24 cellular contexts compared by ENCODE assay signal in genomic region chr12:84542289-84542688, GRCh38.
DNase-seq lines count a peak whose midpoint lies in the region; ATAC-seq lines count a peak whose summit lies in the region.
"Had no signal": no experiment of that assay in that cellular context is flagged by ENCODE, and none has a peak within 500 bp of the region (broad histone marks: within the 10 kb centered on the region; RNA-seq: fewer than 3 reads in every experiment).

No MANE protein-coding gene starts in this region.

- H3K27ac Mint-ChIP-seq in activated naive CD4-positive, alpha-beta T cell treated with anti-CD3 and anti-CD28 coated beads, Interleukin-2, amount 50 U/mL, for 24 hours: peak overlapping the region; percentile 47
- no peak overlapping the region for H3K27ac Mint-ChIP-seq in activated naive CD4-positive, alpha-beta T cell treated with anti-CD3 and anti-CD28 coated beads, Interleukin-2, amount 50 U/mL, for 72 hours
- H3K27ac Mint-ChIP-seq: CD4-positive, alpha-beta memory T cell; HFFc6 had no signal

- H3K27me3 ChIP-seq in adipocyte (replicated peaks; ENCODE audit: control insufficient read depth, insufficient read depth, low read length): no peaks in the 10 kb centered on the region

- no peak overlapping the region for H3K9ac ChIP-seq in adipocyte (ENCODE audit: low read length)

- no peak overlapping the region for H3K4me3 Mint-ChIP-seq in activated naive CD4-positive, alpha-beta T cell treated with anti-CD3 and anti-CD28 coated beads, Interleukin-2, amount 50 U/mL, for 24 hours
- H3K4me3 Mint-ChIP-seq: CD4-positive, alpha-beta memory T cell; HFFc6 had no signal

- no peaks in the 10 kb centered on the region for H3K9me3 Mint-ChIP-seq in activated naive CD4-positive, alpha-beta T cell treated with anti-CD3 and anti-CD28 coated beads, Interleukin-2, amount 50 U/mL, for 24 hours
- peaks cover 0 to 9% of the 10 kb centered on the region in 2 donors for H3K9me3 Mint-ChIP-seq in activated naive CD4-positive, alpha-beta T cell treated with anti-CD3 and anti-CD28 coated beads, Interleukin-2, amount 50 U/mL, for 72 hours
- H3K9me3 Mint-ChIP-seq: HFFc6 had no signal

- H3K4me1 Mint-ChIP-seq in activated naive CD4-positive, alpha-beta T cell treated with anti-CD3 and anti-CD28 coated beads, Interleukin-2, amount 50 U/mL, for 24 hours: no peaks in the 10 kb centered on the region
- H3K4me1 Mint-ChIP-seq: CD4-positive, alpha-beta memory T cell had no signal

- H3K27me3 Mint-ChIP-seq in activated naive CD4-positive, alpha-beta T cell treated with anti-CD3 and anti-CD28 coated beads, Interleukin-2, amount 50 U/mL, for 24 hours: no peaks in the 10 kb centered on the region
- H3K27me3 Mint-ChIP-seq: CD4-positive, alpha-beta memory T cell had no signal

- H3K36me3 ChIP-seq in adipocyte (ENCODE audit: control insufficient read depth, insufficient read depth, low read length, severe bottlenecking): no peaks in the 10 kb centered on the region
- H3K36me3 ChIP-seq: HAP-1 had no signal

- peaks cover 5% of the 10 kb centered on the region for H3K4me1 ChIP-seq in adipocyte (ENCODE audit: control insufficient read depth, insufficient read depth, low read length)
- H3K4me1 ChIP-seq: Caco-2, HAP-1 had no signal

- DNase-seq in activated naive CD4-positive, alpha-beta T cell treated with anti-CD3 and anti-CD28 coated beads, Interleukin-2, amount 50 U/mL, for 72 hours (ENCODE audit: low spot score in 2 of 2): no peak
- DNase-seq in adipocyte (ENCODE audit: low read depth): peak; percentile 29
- peak; percentile 3 for DNase-seq in fibroblast of peridontal ligament (ENCODE audit: extremely low read depth)
- no peak for DNase-seq in kidney glomerular epithelial cell (lab: John Stamatoyannopoulos, UW)
- DNase-seq in NCI-H1436 treated with DMSO at 0.1 percent for 48 hours (lab: John Stamatoyannopoulos, UW): no peak
- DNase-seq in NCI-H2081 (lab: John Stamatoyannopoulos, UW): no peak
- DNase-seq: 8988T; AML-193; C1 segment of cervical spinal cord; Caco-2; CD4-positive, alpha-beta memory T cell; EL; GDM1; GOT3; HFFc6; NCI-H1092; NCI-H1417 treated with DMSO at 0.1 percent for 48 hours; NCI-H1930; NCI-H446; NCI-H524 treated with DMSO at 0.1 percent for 48 hours; NCI-H774 had no signal

- H3K4me3 ChIP-seq in adipocyte (ENCODE audit: low read length): no peak overlapping the region
- H3K4me3 ChIP-seq: HAP-1 had no signal

- no peaks in the 10 kb centered on the region for H3K9me3 ChIP-seq in adipocyte (ENCODE audit: control insufficient read depth, low read length)
- H3K9me3 ChIP-seq: Caco-2, HAP-1 had no signal

- no peak for ATAC-seq in activated naive CD4-positive, alpha-beta T cell treated with anti-CD3 and anti-CD28 coated beads, Interleukin-2, amount 50 U/mL, for 72 hours
- no peak for ATAC-seq in HG03378 (IDR thresholded peaks at IDR 0.05; ENCODE audit: unreplicated experiment)

- H3K36me3 Mint-ChIP-seq in activated naive CD4-positive, alpha-beta T cell treated with anti-CD3 and anti-CD28 coated beads, Interleukin-2, amount 50 U/mL, for 24 hours: no peaks in the 10 kb centered on the region
- H3K36me3 Mint-ChIP-seq in activated naive CD4-positive, alpha-beta T cell treated with anti-CD3 and anti-CD28 coated beads, Interleukin-2, amount 50 U/mL, for 72 hours: no peaks in the 10 kb centered on the region
- H3K36me3 Mint-ChIP-seq: CD4-positive, alpha-beta memory T cell had no signal

Comparison
In these comparisons a context has a peak if more than half of its experiments do, and no peak if none do; other contexts are left out.
1. DNase-seq: peak in adipocyte (single experiment) and fibroblast of peridontal ligament (single experiment); none in activated naive CD4-positive, alpha-beta T cell treated with anti-CD3 and anti-CD28 coated beads, Interleukin-2, amount 50 U/mL, for 72 hours (0 of 2), kidney glomerular epithelial cell (single experiment), NCI-H1436 treated with DMSO at 0.1 percent for 48 hours (single experiment) and NCI-H2081 (0 of 2).